In genomic region chr5:141878771-141879759, GRCh38 we compare ENCODE assay signal across 8 cellular contexts. TPM values are rescaled to one million over a fixed set of nuclear protein-coding genes. Genes with fewer than 3 reads are reported as not detected.
DNase-seq lines count a peak whose midpoint lies in the region; TF ChIP-seq lines count a peak whose summit lies in the region.

No MANE protein-coding gene starts in this region.

- H3K36me3 Mint-ChIP-seq in activated naive CD4-positive, alpha-beta T cell treated with anti-CD3 and anti-CD28 coated beads for 36 hours (ENCODE audit: low read depth), result no peaks in the 10 kb centered on the region

- peaks cover 62% of the 10 kb centered on the region for H3K27me3 Mint-ChIP-seq in activated naive CD4-positive, alpha-beta T cell treated with anti-CD3 and anti-CD28 coated beads for 36 hours (ENCODE audit: low read depth)

- CTCF ChIA-PET in activated naive CD4-positive, alpha-beta T cell treated with anti-CD3 and anti-CD28 coated beads for 36 hours (lab: Charles Lee), result interaction anchor here (0.6 to 8.6 kb wide), 60 partner anchors 9 to 444 kb away, joined by 3 to 161 read pairs (median 4); partner anchors contain the start of genes DELE1, PCDH12 and RNF14

- peaks cover 39% of the 10 kb centered on the region for H3K27me3 ChIP-seq in MM.1S (replicated peaks; ENCODE audit: insufficient read depth, low read length)
- H3K27me3 ChIP-seq in SJSA1 (replicated peaks), result peaks cover 96% of the 10 kb centered on the region
- peaks cover 100% of the 10 kb centered on the region for H3K27me3 ChIP-seq in neutrophil
- H3K27me3 ChIP-seq in subcutaneous abdominal adipose tissue (ENCODE audit: control insufficient read depth in 5 of 5, insufficient read depth in 4 of 5, low read length in 5 of 5), result peaks cover 33 to 70% (median 59%) of the 10 kb centered on the region in 5 donors

- H3K79me2 ChIP-seq in MM.1S (ENCODE audit: low read length), result no peaks in the 10 kb centered on the region

- peak overlapping the region; percentile 67 for H2AFZ ChIP-seq in MM.1S (ENCODE audit: low read length)

- H3K4me3 ChIP-seq in MM.1S (ENCODE audit: low read length) (peak overlapping the region; percentile 61), SJSA1 (no peak overlapping the region), neutrophil (ENCODE audit: low read depth in 1 of 2, low read length in 1 of 2) (peak overlapping the region; percentile 33 to 34), subcutaneous abdominal adipose tissue (ENCODE audit: low read depth in 1 of 5, low read length in 5 of 5) (peak overlapping the region; percentile 52 to 76 (median 71))

- H3K27ac ChIP-seq in MM.1S (ENCODE audit: low read length) (peak overlapping the region; percentile 38; the same call in 1 of the 2 replicates), SJSA1 (no peak overlapping the region), neutrophil (no peak overlapping the region), subcutaneous abdominal adipose tissue (ENCODE audit: low read depth, low read length) (peak overlapping the region; percentile 76)

- intact Hi-C loops in activated naive CD4-positive, alpha-beta T cell treated with anti-CD3 and anti-CD28 coated beads for 36 hours (cut with micrococcal nuclease), result loop anchor here (1.0 to 10.0 kb wide), 9 partner anchors 30 to 464 kb away; partner anchors contain the start of genes PCDHGA10 and PCDHGB7

- H3K9ac ChIP-seq in MM.1S (ENCODE audit: low read length) (peak overlapping the region; percentile 64), subcutaneous abdominal adipose tissue (ENCODE audit: low read length in 5 of 5) (peak overlapping the region in 3 of 5 donors; percentile 23 to 72 (median 60))

- in situ Hi-C loops in G401 (cut with HindIII; ENCODE audit: low sequenced_read_pairs), result no loop called here

- no peaks in the 10 kb centered on the region for H3K36me3 ChIP-seq in MM.1S (replicated peaks; ENCODE audit: insufficient read depth, low read length)
- no peaks in the 10 kb centered on the region for H3K36me3 ChIP-seq in SJSA1
- H3K36me3 ChIP-seq in neutrophil, result no peaks in the 10 kb centered on the region
- H3K36me3 ChIP-seq in subcutaneous abdominal adipose tissue (ENCODE audit: control insufficient read depth in 5 of 5, insufficient read depth in 5 of 5, low read length in 5 of 5), result no peaks in the 10 kb centered on the region

- no peaks in the 10 kb centered on the region for H4K20me1 ChIP-seq in MM.1S (ENCODE audit: insufficient read depth, low read length)

- H3K9me3 Mint-ChIP-seq in activated naive CD4-positive, alpha-beta T cell treated with anti-CD3 and anti-CD28 coated beads for 36 hours, result no peaks in the 10 kb centered on the region

- peaks cover 19% of the 10 kb centered on the region for H3K4me1 Mint-ChIP-seq in activated naive CD4-positive, alpha-beta T cell treated with anti-CD3 and anti-CD28 coated beads for 36 hours (ENCODE audit: low read depth)

- H3K4me1 ChIP-seq in MM.1S (ENCODE audit: low read length) (peaks cover 37% of the 10 kb centered on the region), SJSA1 (replicated peaks) (peaks cover 16% of the 10 kb centered on the region), neutrophil (ENCODE audit: control insufficient read depth in 1 of 2, insufficient read depth in 1 of 2, low read depth in 1 of 2, low read length in 1 of 2) (peaks cover 16 to 17% of the 10 kb centered on the region in 2 experiments), subcutaneous abdominal adipose tissue (ENCODE audit: control insufficient read depth in 5 of 5, insufficient read depth in 5 of 5, low read length in 5 of 5) (peaks cover 7 to 70% (median 33%) of the 10 kb centered on the region in 5 donors)

- DNase-seq in G401 (ENCODE audit: low spot score) (peak; percentile 98), HCEC 1CT (peak; percentile 63), MM.1S (peak; percentile 95), SJSA1 (ENCODE audit: low read depth in 1 of 2, low spot score in 2 of 2) (peak; percentile 81 to 88), germinal center (ENCODE audit: low spot score) (peak; percentile 72)
- peak; percentile 96 for DNase-seq in activated naive CD4-positive, alpha-beta T cell treated with anti-CD3 and anti-CD28 coated beads for 36 hours

- H3K27ac Mint-ChIP-seq in activated naive CD4-positive, alpha-beta T cell treated with anti-CD3 and anti-CD28 coated beads for 36 hours, result no peak overlapping the region

- TF ChIP-seq CTCF in MM.1S (IDR thresholded peaks at IDR 0.05; ENCODE audit: low read length) (peak; percentile 99), neutrophil (IDR thresholded peaks at IDR 0.05) (peak; percentile 81)

- H3F3A ChIP-seq in MM.1S (ENCODE audit: insufficient read depth, low read length), result peaks cover 4% of the 10 kb centered on the region

- no peaks in the 10 kb centered on the region for H3K9me2 ChIP-seq in MM.1S (replicated peaks; ENCODE audit: insufficient read depth, low read length)

- no peaks in the 10 kb centered on the region for H3K9me3 ChIP-seq in MM.1S (replicated peaks; ENCODE audit: insufficient read depth, low read length)
- peaks cover 3% of the 10 kb centered on the region; the same call in 1 of the 2 replicates for H3K9me3 ChIP-seq in SJSA1 (replicated peaks)
- H3K9me3 ChIP-seq in neutrophil, result no peaks in the 10 kb centered on the region
- no peaks in the 10 kb centered on the region for H3K9me3 ChIP-seq in subcutaneous abdominal adipose tissue (ENCODE audit: control insufficient read depth in 5 of 5, low read length in 5 of 5)

- H3K4me3 Mint-ChIP-seq in activated naive CD4-positive, alpha-beta T cell treated with anti-CD3 and anti-CD28 coated beads for 36 hours, result peak overlapping the region; percentile 65

- H3K4me2 ChIP-seq in MM.1S (ENCODE audit: low read depth, low read length), result peak overlapping the region; percentile 97

RNA-seq across cellular contexts. Expression of gene PCDH1, which starts 0.9 kb away (rescaled TPM):
- total RNA-seq in G401 (2014; rRNA removed; shearing (Covaris generic)), result 1.2 and 1.8 TPM in 2 replicates
- total RNA-seq in SJSA1 (2014; rRNA removed; shearing (Covaris generic)), result 0.53 TPM in 1 of 2 replicates, not detected in the other
- not detected for total RNA-seq in activated naive CD4-positive, alpha-beta T cell treated with anti-CD3 and anti-CD28 coated beads for 36 hours

RNA-seq across cellular contexts. Expression of gene DELE1, which starts 44.6 kb away (rescaled TPM):
- total RNA-seq in G401 (2014; rRNA removed; shearing (Covaris generic)), result 87.4 and 96.0 TPM in 2 replicates
- 72.3 and 104 TPM in 2 replicates for total RNA-seq in SJSA1 (2014; rRNA removed; shearing (Covaris generic))
- 10 to 100 TPM; 48.0 to 50.6 TPM for total RNA-seq in activated naive CD4-positive, alpha-beta T cell treated with anti-CD3 and anti-CD28 coated beads for 36 hours

Comparison
In these comparisons a context has a peak if more than half of its experiments do, and no peak if none do; other contexts are left out.
1. H3K27ac ChIP-seq: peak in MM.1S (single experiment) and subcutaneous abdominal adipose tissue (single experiment); none in SJSA1 (single experiment) and neutrophil (single experiment).
2. Peak in every context shown above with its lines, with median percentiles within 50 percentile points of each other: DNase-seq.